Comparison of ENCODE assay signal across 9 cellular contexts in genomic region chr5:72598461-72599433, GRCh38.
DNase-seq lines count a peak whose midpoint lies in the region; ATAC-seq and TF ChIP-seq lines count a peak whose summit lies in the region.
"Had no signal": no experiment of that assay in that cellular context is flagged by ENCODE, and none has a peak within 500 bp of the region (broad histone marks: within the 10 kb centered on the region; RNA-seq: fewer than 3 reads in every experiment).

No MANE protein-coding gene starts in this region.

- no peaks in the 10 kb centered on the region for H4K20me1 ChIP-seq in neural cell (ENCODE audit: insufficient read depth)

- no peak for TF ChIP-seq CTCF in Caco-2 (IDR thresholded peaks at IDR 0.05; ENCODE audit: insufficient read depth in 1 of 2, low read depth in 1 of 2, low read length in 1 of 2, severe bottlenecking in 1 of 2, unreplicated experiment in 1 of 2)
- TF ChIP-seq CTCF in neural cell (IDR thresholded peaks at IDR 0.05; ENCODE audit: poor library complexity, severe bottlenecking) = no peak

- no peaks in the 10 kb centered on the region for H3K36me3 Mint-ChIP-seq in Caco-2 (ENCODE audit: insufficient read depth, unreplicated experiment)

- BruUV-seq in Caco-2 (replicated peaks; lab: Mats Ljungman, UMichigan) = no TSS peak

- no peak for TF ChIP-seq EP300 in neural cell (conservative IDR thresholded peaks at IDR 0.05; ENCODE audit: poor library complexity, severe bottlenecking)

- intact Hi-C loops in Caco-2 (cut with micrococcal nuclease; ENCODE audit: unreplicated experiment) = no loop called here

- no peak overlapping the region for H3K9ac ChIP-seq in neural cell (ENCODE audit: low read length)

- peaks cover 15% of the 10 kb centered on the region for H3K4me1 Mint-ChIP-seq in Caco-2 (ENCODE audit: low read depth, unreplicated experiment)

- H3K79me2 ChIP-seq in neural cell (replicated peaks; ENCODE audit: insufficient read depth, low read length) = no peaks in the 10 kb centered on the region

- POLR2A ChIA-PET in Caco-2 (lab: Charles Lee) = no interaction called here

- no peak overlapping the region for H2AFZ ChIP-seq in neural cell (ENCODE audit: low read depth, low read length)

- H3K9me3 Mint-ChIP-seq in Caco-2 (ENCODE audit: unreplicated experiment) = peaks cover 11% of the 10 kb centered on the region

- no peaks in the 10 kb centered on the region for H3K27me3 ChIP-seq in Caco-2 (replicated peaks; ENCODE audit: control insufficient read depth, insufficient read depth, low read length)
- no peaks in the 10 kb centered on the region for H3K27me3 ChIP-seq in neural cell (ENCODE audit: insufficient read depth, low read depth, low read length)

- H3K9me2 ChIP-seq in neural cell (ENCODE audit: insufficient read depth, low read length) = no peaks in the 10 kb centered on the region

- H3K27ac ChIP-seq in neural cell (ENCODE audit: low read length) = peak overlapping the region; percentile 80

- no peaks in the 10 kb centered on the region for H3K27me3 Mint-ChIP-seq in Caco-2 (ENCODE audit: insufficient read depth, unreplicated experiment)

- TF ChIP-seq RAD21 in neural cell (conservative IDR thresholded peaks at IDR 0.05) = no peak

- CTCF ChIA-PET in Caco-2 (lab: Charles Lee) = interaction anchor here (1.5 kb wide), 1 partner anchor 12 kb away, joined by 7 read pairs; no protein-coding TSS in a partner anchor

- no peak overlapping the region for H3K4me2 ChIP-seq in neural cell (ENCODE audit: low read length)

- peaks cover 16% of the 10 kb centered on the region for H3K9me3 ChIP-seq in Caco-2
- H3K9me3 ChIP-seq in neural cell (ENCODE audit: low read length) = no peaks in the 10 kb centered on the region

- H3K4me3 ChIP-seq in Caco-2 (ENCODE audit: low read depth, low read length) = no peak overlapping the region
- no peak overlapping the region for H3K4me3 ChIP-seq in neural cell (ENCODE audit: low read length)

- H3K27ac Mint-ChIP-seq in Caco-2 (ENCODE audit: unreplicated experiment) = peak overlapping the region; percentile 78

- no peak overlapping the region for H3K4me3 Mint-ChIP-seq in Caco-2 (ENCODE audit: unreplicated experiment)

- H3K36me3 ChIP-seq in Caco-2 (ENCODE audit: control insufficient read depth, insufficient read depth, low read length) (no peaks in the 10 kb centered on the region), neural cell (ENCODE audit: insufficient read depth, low read length) (no peaks in the 10 kb centered on the region)

- ATAC-seq in HG03097 (IDR thresholded peaks at IDR 0.05; ENCODE audit: low FRiP score, unreplicated experiment) (no peak), HG02588 (IDR thresholded peaks at IDR 0.05; ENCODE audit: unreplicated experiment) (no peak)

- no peaks in the 10 kb centered on the region for H3F3A ChIP-seq in neural cell (ENCODE audit: insufficient read depth, low read length, poor library complexity, severe bottlenecking)

- peaks cover 26% of the 10 kb centered on the region for H3K4me1 ChIP-seq in Caco-2

- peak in 1 of 2 experiments; percentile 16 for DNase-seq in Caco-2
- peak; percentile 94 for DNase-seq in NOMO-1 treated with DMSO at 0.1 percent for 48 hours (lab: John Stamatoyannopoulos, UW; ENCODE audit: unreplicated experiment)
- DNase-seq in dermis microvascular lymphatic vessel endothelial cell (ENCODE audit: low read depth in 2 of 2) = peak; percentile 43 to 59
- DNase-seq in NCI-H2171 treated with DMSO at 0.1 percent for 48 hours (lab: John Stamatoyannopoulos, UW) = no peak
- no peak for DNase-seq in NCI-H1105 treated with DMSO at 0.1 percent for 48 hours (lab: John Stamatoyannopoulos, UW)
- DNase-seq: GOT3 had no signal

TF ChIP-seq in neural cell, 6 proteins besides CTCF, POLR2A, EP300 and RAD21:
- TF ChIP-seq EZH2 (IDR thresholded peaks at IDR 0.05; ENCODE audit: borderline replicate concordance, insufficient read depth, low read length, poor library complexity, severe bottlenecking) (no peak), REST (IDR thresholded peaks at IDR 0.05; ENCODE audit: borderline replicate concordance) (no peak), TAF1 (IDR thresholded peaks at IDR 0.05; ENCODE audit: low read depth) (no peak), MXI1 (conservative IDR thresholded peaks at IDR 0.05; ENCODE audit: poor library complexity, severe bottlenecking) (no peak), POLR2AphosphoS5 (IDR thresholded peaks at IDR 0.05) (no peak), SMC3 (conservative IDR thresholded peaks at IDR 0.05; ENCODE audit: poor library complexity) (no peak)

Comparison
In these comparisons a context has a peak if more than half of its experiments do, and no peak if none do; other contexts are left out.
1. DNase-seq: peak in NOMO-1 treated with DMSO at 0.1 percent for 48 hours (single experiment) and dermis microvascular lymphatic vessel endothelial cell (2 of 2); none in NCI-H2171 treated with DMSO at 0.1 percent for 48 hours (single experiment) and NCI-H1105 treated with DMSO at 0.1 percent for 48 hours (single experiment).